ENCODE assay signal across 1 cellular context in the genomic region with DNA sequence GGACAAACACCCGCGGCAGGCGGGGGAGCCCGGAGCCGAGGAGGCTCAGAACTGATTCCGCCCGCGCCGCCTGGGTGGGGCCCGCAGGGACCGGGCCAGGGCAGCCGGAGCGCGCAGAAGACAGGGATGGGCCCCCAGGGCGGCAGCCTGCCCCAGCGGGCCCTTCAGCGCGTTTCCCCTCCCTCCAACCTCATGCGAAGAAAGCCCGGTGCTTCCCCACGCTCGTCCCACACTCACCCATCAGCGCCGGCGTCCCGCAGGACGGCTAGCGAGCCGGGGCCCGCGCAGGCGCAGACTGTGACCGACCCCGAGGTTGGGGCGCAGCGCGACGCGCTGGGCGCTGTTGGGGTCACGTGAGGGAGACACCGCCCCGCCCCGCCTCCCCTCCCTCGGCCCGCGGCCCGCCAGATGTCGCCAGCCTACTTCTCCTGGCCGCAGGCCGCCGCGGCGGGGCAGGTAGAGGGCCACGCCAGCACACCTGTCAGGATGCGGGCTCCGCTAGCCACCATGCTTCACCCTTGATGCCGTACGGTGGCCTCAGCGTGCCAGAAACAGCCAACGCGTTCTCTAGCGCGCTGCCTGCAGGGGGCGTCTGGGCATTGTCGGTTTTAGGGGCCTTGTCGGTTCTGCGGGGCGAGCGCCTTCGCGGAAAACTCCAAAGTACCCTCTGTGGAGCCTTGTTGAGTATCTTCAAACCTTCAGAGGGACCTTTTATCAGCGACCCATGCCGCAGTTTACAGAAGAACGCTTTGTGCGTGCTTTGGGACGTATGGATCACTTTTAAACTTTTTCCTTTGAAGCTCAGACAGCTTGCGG.
A peak's percentile ranks its signal among the peaks of the same experiment; 100 is the strongest.
TF ChIP-seq lines count a peak whose summit lies in the region.

Gene SLC25A51 (minus strand): TSS at position 297 of the 816 bp plus-strand sequence. CDS start 15,577 bp downstream, outside the sequence.

TF ChIP-seq in K562, 482 proteins besides CTCF, POLR2A, EP300 and RAD21 (continued from another document and continues in another):
- TF ChIP-seq GTF2A2 (tag; IDR thresholded peaks at IDR 0.05) (0 out of 2 replicates have a peak, but pooled peaks have one; percentile 33), ADNP (tag; IDR thresholded peaks at IDR 0.05) (no peak), HMG20B (CRISPR knock-in tag; IDR thresholded peaks at IDR 0.05) (no peak), ZNF717 (CRISPR knock-in tag; IDR thresholded peaks at IDR 0.05) (no peak), CREB3L1 (IDR thresholded peaks at IDR 0.05; ENCODE audit: borderline replicate concordance, low read depth) (peak; percentile 75; the same call in 1 of the 2 replicates), ETV6 (IDR thresholded peaks at IDR 0.05; ENCODE audit: borderline replicate concordance in 1 of 2, low read depth in 2 of 2, low read length in 1 of 2) (no peak), ETV6 (CRISPR knock-in tag; IDR thresholded peaks at IDR 0.05; ENCODE audit: borderline replicate concordance) (no peak; the same call in 1 of the 2 replicates), OTX1 (CRISPR knock-in tag; IDR thresholded peaks at IDR 0.05) (0 out of 2 replicates have a peak, but pooled peaks have one; percentile 68), RBM15 (IDR thresholded peaks at IDR 0.05; ENCODE audit: insufficient read depth, low read length) (no peak), TRIM24 (IDR thresholded peaks at IDR 0.05) (peak in 1 of 2 experiments; percentile 77; a peak in 2 of 4 replicates), XRCC5 (IDR thresholded peaks at IDR 0.05; ENCODE audit: low read depth, low read length) (peak; percentile 99), ILF3 (IDR thresholded peaks at IDR 0.05; ENCODE audit: borderline replicate concordance) (peak; percentile 75; the same call in 1 of the 2 replicates), SNRNP70 (optimal IDR thresholded peaks at IDR 0.05; ENCODE audit: low read depth, low read length) (no peak), ZNF175 (CRISPR knock-in tag; IDR thresholded peaks at IDR 0.05; ENCODE audit: low read depth) (no peak), MED1 (CRISPR knock-in tag; IDR thresholded peaks at IDR 0.05; ENCODE audit: borderline replicate concordance) (no peak), ZNF347 (CRISPR knock-in tag; IDR thresholded peaks at IDR 0.05; ENCODE audit: low read depth) (0 out of 2 replicates have a peak, but pooled peaks have one; percentile 32), ZZZ3 (IDR thresholded peaks at IDR 0.05) (peak; percentile 73), FOXK2 (conservative IDR thresholded peaks at IDR 0.05 in 1 of 2, IDR thresholded peaks at IDR 0.05 in 1 of 2; ENCODE audit: low read depth in 2 of 2) (peak; percentile 86 to 93), ZNF695 (CRISPR knock-in tag; IDR thresholded peaks at IDR 0.05) (no peak), NR2C2 (CRISPR knock-in tag; IDR thresholded peaks at IDR 0.05) (peak; percentile 88), NR2C2 (tag; IDR thresholded peaks at IDR 0.05) (peak; percentile 97), ESRRB (CRISPR knock-in tag; IDR thresholded peaks at IDR 0.05; ENCODE audit: borderline replicate concordance) (no peak), RBM22 (IDR thresholded peaks at IDR 0.05; ENCODE audit: low read depth, low read length, poor library complexity, severe bottlenecking) (no peak), FOXK1 (CRISPR knock-in tag; IDR thresholded peaks at IDR 0.05; ENCODE audit: borderline replicate concordance) (peak; percentile 95), ZNF12 (CRISPR knock-in tag; IDR thresholded peaks at IDR 0.05) (0 out of 2 replicates have a peak, but pooled peaks have one; percentile 22), GTF2E2 (tag; IDR thresholded peaks at IDR 0.05) (peak; percentile 84), CC2D1A (IDR thresholded peaks at IDR 0.05) (0 out of 2 replicates have a peak, but pooled peaks have one; percentile 49), CEBPB (tag; IDR thresholded peaks at IDR 0.05) (peak; percentile 8; the same call in 1 of the 2 replicates), KAT2B (IDR thresholded peaks at IDR 0.05; ENCODE audit: low read depth, low read length) (no peak), SMARCA5 (IDR thresholded peaks at IDR 0.05) (peak; percentile 42; the same call in 1 of the 2 replicates), ATF2 (CRISPR knock-in tag; IDR thresholded peaks at IDR 0.05) (no peak), MIER1 (IDR thresholded peaks at IDR 0.05; ENCODE audit: low read depth) (no peak), POLR2G (IDR thresholded peaks at IDR 0.05; ENCODE audit: low read depth, low read length) (peak; percentile 91), ZNF197 (CRISPR knock-in tag; IDR thresholded peaks at IDR 0.05; ENCODE audit: low read depth) (peak; percentile 56; the same call in 1 of the 2 replicates)
- TF ChIP-seq, protein P1, sequence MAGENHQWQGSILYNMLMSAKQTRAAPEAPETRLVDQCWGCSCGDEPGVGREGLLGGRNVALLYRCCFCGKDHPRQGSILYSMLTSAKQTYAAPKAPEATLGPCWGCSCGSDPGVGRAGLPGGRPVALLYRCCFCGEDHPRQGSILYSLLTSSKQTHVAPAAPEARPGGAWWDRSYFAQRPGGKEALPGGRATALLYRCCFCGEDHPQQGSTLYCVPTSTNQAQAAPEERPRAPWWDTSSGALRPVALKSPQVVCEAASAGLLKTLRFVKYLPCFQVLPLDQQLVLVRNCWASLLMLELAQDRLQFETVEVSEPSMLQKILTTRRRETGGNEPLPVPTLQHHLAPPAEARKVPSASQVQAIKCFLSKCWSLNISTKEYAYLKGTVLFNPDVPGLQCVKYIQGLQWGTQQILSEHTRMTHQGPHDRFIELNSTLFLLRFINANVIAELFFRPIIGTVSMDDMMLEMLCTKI (IDR thresholded peaks at IDR 0.05; ENCODE audit: partially characterized antibody) = no peak
- TF ChIP-seq, protein P2, sequence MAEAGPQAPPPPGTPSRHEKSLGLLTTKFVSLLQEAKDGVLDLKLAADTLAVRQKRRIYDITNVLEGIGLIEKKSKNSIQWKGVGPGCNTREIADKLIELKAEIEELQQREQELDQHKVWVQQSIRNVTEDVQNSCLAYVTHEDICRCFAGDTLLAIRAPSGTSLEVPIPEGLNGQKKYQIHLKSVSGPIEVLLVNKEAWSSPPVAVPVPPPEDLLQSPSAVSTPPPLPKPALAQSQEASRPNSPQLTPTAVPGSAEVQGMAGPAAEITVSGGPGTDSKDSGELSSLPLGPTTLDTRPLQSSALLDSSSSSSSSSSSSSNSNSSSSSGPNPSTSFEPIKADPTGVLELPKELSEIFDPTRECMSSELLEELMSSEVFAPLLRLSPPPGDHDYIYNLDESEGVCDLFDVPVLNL (CRISPR knock-in tag; IDR thresholded peaks at IDR 0.05; ENCODE audit: low read depth) = peak; percentile 64
- TF ChIP-seq, protein P3, sequence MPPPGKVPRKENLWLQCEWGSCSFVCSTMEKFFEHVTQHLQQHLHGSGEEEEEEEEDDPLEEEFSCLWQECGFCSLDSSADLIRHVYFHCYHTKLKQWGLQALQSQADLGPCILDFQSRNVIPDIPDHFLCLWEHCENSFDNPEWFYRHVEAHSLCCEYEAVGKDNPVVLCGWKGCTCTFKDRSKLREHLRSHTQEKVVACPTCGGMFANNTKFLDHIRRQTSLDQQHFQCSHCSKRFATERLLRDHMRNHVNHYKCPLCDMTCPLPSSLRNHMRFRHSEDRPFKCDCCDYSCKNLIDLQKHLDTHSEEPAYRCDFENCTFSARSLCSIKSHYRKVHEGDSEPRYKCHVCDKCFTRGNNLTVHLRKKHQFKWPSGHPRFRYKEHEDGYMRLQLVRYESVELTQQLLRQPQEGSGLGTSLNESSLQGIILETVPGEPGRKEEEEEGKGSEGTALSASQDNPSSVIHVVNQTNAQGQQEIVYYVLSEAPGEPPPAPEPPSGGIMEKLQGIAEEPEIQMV (tag; conservative IDR thresholded peaks at IDR 0.05; ENCODE audit: low read depth) = no peak
- TF ChIP-seq, protein P4, sequence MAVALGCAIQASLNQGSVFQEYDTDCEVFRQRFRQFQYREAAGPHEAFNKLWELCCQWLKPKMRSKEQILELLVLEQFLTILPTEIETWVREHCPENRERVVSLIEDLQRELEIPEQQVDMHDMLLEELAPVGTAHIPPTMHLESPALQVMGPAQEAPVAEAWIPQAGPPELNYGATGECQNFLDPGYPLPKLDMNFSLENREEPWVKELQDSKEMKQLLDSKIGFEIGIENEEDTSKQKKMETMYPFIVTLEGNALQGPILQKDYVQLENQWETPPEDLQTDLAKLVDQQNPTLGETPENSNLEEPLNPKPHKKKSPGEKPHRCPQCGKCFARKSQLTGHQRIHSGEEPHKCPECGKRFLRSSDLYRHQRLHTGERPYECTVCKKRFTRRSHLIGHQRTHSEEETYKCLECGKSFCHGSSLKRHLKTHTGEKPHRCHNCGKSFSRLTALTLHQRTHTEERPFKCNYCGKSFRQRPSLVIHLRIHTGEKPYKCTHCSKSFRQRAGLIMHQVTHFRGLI (CRISPR knock-in tag; IDR thresholded peaks at IDR 0.05) = peak; percentile 56; the same call in 1 of the 2 replicates
- TF ChIP-seq, protein P5, sequence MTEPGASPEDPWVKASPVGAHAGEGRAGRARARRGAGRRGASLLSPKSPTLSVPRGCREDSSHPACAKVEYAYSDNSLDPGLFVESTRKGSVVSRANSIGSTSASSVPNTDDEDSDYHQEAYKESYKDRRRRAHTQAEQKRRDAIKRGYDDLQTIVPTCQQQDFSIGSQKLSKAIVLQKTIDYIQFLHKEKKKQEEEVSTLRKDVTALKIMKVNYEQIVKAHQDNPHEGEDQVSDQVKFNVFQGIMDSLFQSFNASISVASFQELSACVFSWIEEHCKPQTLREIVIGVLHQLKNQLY (CRISPR knock-in tag; conservative IDR thresholded peaks at IDR 0.05) = no peak
- TF ChIP-seq, protein P6, sequence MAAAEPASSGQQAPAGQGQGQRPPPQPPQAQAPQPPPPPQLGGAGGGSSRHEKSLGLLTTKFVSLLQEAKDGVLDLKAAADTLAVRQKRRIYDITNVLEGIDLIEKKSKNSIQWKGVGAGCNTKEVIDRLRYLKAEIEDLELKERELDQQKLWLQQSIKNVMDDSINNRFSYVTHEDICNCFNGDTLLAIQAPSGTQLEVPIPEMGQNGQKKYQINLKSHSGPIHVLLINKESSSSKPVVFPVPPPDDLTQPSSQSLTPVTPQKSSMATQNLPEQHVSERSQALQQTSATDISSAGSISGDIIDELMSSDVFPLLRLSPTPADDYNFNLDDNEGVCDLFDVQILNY (CRISPR knock-in tag; IDR thresholded peaks at IDR 0.05) = no peak; the same call in 1 of the 2 replicates
- TF ChIP-seq, protein P7, sequence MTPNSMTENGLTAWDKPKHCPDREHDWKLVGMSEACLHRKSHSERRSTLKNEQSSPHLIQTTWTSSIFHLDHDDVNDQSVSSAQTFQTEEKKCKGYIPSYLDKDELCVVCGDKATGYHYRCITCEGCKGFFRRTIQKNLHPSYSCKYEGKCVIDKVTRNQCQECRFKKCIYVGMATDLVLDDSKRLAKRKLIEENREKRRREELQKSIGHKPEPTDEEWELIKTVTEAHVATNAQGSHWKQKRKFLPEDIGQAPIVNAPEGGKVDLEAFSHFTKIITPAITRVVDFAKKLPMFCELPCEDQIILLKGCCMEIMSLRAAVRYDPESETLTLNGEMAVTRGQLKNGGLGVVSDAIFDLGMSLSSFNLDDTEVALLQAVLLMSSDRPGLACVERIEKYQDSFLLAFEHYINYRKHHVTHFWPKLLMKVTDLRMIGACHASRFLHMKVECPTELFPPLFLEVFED (CRISPR knock-in tag; conservative IDR thresholded peaks at IDR 0.05) = peak; percentile 82
- TF ChIP-seq, protein P8, sequence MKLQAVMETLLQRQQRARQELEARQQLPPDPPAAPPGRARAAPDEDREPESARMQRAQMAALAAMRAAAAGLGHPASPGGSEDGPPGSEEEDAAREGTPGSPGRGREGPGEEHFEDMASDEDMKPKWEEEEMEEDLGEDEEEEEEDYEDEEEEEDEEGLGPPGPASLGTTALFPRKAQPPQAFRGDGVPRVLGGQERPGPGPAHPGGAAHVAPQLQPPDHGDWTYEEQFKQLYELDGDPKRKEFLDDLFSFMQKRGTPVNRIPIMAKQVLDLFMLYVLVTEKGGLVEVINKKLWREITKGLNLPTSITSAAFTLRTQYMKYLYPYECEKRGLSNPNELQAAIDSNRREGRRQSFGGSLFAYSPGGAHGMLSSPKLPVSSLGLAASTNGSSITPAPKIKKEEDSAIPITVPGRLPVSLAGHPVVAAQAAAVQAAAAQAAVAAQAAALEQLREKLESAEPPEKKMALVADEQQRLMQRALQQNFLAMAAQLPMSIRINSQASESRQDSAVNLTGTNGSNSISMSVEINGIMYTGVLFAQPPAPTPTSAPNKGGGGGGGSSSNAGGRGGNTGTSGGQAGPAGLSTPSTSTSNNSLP (IDR thresholded peaks at IDR 0.05; ENCODE audit: borderline replicate concordance, low read depth, low read length) = no peak
- TF ChIP-seq, protein P9, sequence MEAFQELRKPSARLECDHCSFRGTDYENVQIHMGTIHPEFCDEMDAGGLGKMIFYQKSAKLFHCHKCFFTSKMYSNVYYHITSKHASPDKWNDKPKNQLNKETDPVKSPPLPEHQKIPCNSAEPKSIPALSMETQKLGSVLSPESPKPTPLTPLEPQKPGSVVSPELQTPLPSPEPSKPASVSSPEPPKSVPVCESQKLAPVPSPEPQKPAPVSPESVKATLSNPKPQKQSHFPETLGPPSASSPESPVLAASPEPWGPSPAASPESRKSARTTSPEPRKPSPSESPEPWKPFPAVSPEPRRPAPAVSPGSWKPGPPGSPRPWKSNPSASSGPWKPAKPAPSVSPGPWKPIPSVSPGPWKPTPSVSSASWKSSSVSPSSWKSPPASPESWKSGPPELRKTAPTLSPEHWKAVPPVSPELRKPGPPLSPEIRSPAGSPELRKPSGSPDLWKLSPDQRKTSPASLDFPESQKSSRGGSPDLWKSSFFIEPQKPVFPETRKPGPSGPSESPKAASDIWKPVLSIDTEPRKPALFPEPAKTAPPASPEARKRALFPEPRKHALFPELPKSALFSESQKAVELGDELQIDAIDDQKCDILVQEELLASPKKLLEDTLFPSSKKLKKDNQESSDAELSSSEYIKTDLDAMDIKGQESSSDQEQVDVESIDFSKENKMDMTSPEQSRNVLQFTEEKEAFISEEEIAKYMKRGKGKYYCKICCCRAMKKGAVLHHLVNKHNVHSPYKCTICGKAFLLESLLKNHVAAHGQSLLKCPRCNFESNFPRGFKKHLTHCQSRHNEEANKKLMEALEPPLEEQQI (IDR thresholded peaks at IDR 0.05) = peak; percentile 85
